Comparison of ENCODE assay signal across 8 cellular contexts in the genomic region with DNA sequence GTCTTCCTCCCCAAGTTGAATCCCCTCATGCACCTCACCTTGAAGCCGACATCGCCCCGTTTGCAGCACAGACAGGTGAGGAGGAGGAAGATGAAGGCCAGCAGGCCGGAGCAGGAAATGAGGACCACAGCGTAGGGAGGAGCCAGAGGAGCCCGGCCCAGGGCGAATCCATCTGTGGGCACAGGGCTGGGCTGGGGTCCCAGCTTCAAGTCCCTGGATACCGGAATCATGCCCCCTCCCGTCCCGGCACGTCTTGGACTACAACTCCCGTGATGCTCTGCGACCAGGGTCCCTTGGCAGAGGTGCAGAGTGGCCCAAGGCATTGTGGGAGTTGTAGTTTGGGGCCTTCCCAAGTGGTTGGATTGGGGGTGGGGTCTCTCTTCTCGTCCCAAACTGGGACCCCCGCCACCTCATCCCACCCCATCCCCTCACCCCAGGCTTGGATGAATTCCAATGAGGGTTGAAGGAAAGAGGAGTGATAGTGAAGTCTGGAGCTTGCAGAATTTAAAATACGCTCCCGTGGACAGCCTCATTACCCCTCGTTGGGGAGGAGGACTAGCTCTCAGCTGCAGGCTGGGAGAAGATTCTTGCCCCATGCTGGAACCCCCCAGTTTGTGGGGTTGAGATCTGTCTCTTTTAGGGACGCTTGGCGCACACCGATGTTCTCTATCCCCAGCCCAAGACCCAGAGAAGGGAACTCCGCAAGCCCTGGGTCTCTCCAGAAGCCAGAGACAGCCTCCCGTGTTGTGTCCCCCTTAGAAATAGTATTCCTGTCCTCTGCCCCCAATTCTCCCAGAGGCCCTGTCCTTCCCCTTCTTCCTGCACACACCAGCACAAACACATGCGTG. TPM values are rescaled to one million over a fixed set of nuclear protein-coding genes. Genes with fewer than 3 reads are reported as not detected.
DNase-seq lines count a peak whose midpoint lies in the region; ATAC-seq, FAIRE-seq and TF ChIP-seq lines count a peak whose summit lies in the region.

No MANE protein-coding gene starts in this region.

- H3K27ac ChIP-seq in Karpas-422 (ENCODE audit: low read length), result no peak overlapping the region
- no peak overlapping the region for H3K27ac ChIP-seq in astrocyte (ENCODE audit: low read depth, low read length)
- H3K27ac ChIP-seq in sigmoid colon, result no peak overlapping the region

- H3K4me3 Mint-ChIP-seq in astrocyte (ENCODE audit: unreplicated experiment), result peak overlapping the region; percentile 81

- no peaks in the 10 kb centered on the region for H3K4me1 Mint-ChIP-seq in astrocyte (ENCODE audit: low read depth, unreplicated experiment)

- H3K36me3 ChIP-seq in Karpas-422 (ENCODE audit: insufficient read depth, low read length) (no peaks in the 10 kb centered on the region), astrocyte (ENCODE audit: insufficient read depth, low read length) (no peaks in the 10 kb centered on the region), sigmoid colon (no peaks in the 10 kb centered on the region)

- H3K4me3 ChIP-seq in Karpas-422 (ENCODE audit: low read length), result no peak overlapping the region
- H3K4me3 ChIP-seq in astrocyte (ENCODE audit: insufficient read depth, low read depth, low read length), result no peak overlapping the region
- peak overlapping the region in 1 of 4 donors; percentile 15 for H3K4me3 ChIP-seq in sigmoid colon

- H3K9me2 ChIP-seq in Karpas-422 (replicated peaks; ENCODE audit: insufficient read depth, low read length), result no peaks in the 10 kb centered on the region

- H4K20me1 ChIP-seq in Karpas-422 (ENCODE audit: insufficient read depth, low read depth, low read length) (no peaks in the 10 kb centered on the region), astrocyte (ENCODE audit: insufficient read depth, low read length) (no peaks in the 10 kb centered on the region)

- H3K9me3 Mint-ChIP-seq in astrocyte (ENCODE audit: unreplicated experiment), result no peaks in the 10 kb centered on the region

- 12 to 21% methylated on average over 24 of the region's 24 CpGs for WGBS in sigmoid colon, 2 donors

- H3K4me2 ChIP-seq in Karpas-422 (ENCODE audit: low read depth, low read length, poor library complexity, severe bottlenecking), result no peak overlapping the region
- H3K4me2 ChIP-seq in astrocyte (ENCODE audit: low read length), result peak overlapping the region; percentile 71

- no peak for FAIRE-seq in astrocyte (lab: Jason Lieb, UNC)

- H3K36me3 Mint-ChIP-seq in astrocyte (ENCODE audit: low read depth, unreplicated experiment), result peaks cover 7% of the 10 kb centered on the region

- TF ChIP-seq CTCF in astrocyte (IDR thresholded peaks at IDR 0.05; ENCODE audit: insufficient read depth, low read depth, low read length), result no peak
- no peak for TF ChIP-seq CTCF in sigmoid colon (IDR thresholded peaks at IDR 0.05)

- H3K9ac ChIP-seq in Karpas-422 (ENCODE audit: low read length) (no peak overlapping the region), astrocyte (ENCODE audit: low read length) (peak overlapping the region; percentile 16)

- H3K4me1 ChIP-seq in Karpas-422 (ENCODE audit: low read length) (peaks cover 23% of the 10 kb centered on the region), astrocyte (ENCODE audit: insufficient read depth, low read length) (peaks cover 6% of the 10 kb centered on the region), sigmoid colon (peaks cover 0 to 20% (median 15%) of the 10 kb centered on the region in 4 donors)

- peaks cover 6% of the 10 kb centered on the region for H3K27me3 Mint-ChIP-seq in astrocyte (ENCODE audit: low read depth, unreplicated experiment)

- intact Hi-C loops in sigmoid colon (cut with DNase I), result loop anchor here (5.0 kb wide), 1 partner anchor 57 kb away; no protein-coding TSS in a partner anchor

- DNase-seq in COR-L47 (lab: John Stamatoyannopoulos, UW) (peak; percentile 53), Karpas-422 (peak; percentile 76), T-helper 22 cell (ENCODE audit: low read depth) (peak; percentile 62), astrocyte (ENCODE audit: low read depth) (peak; percentile 22), hypothalamus (lab: John Stamatoyannopoulos, UW) (peak; percentile 17 to 92 (median 71)), sigmoid colon (peak; percentile 82), HuH-7 (ENCODE audit: low spot score) (no peak)

- H3K79me2 ChIP-seq in Karpas-422 (ENCODE audit: low read length), result no peaks in the 10 kb centered on the region
- H3K79me2 ChIP-seq in astrocyte (ENCODE audit: insufficient read depth, low read length), result no peaks in the 10 kb centered on the region

- no peak for TF ChIP-seq POLR2A in sigmoid colon (IDR thresholded peaks at IDR 0.05)

- ATAC-seq in HG03571 (IDR thresholded peaks at IDR 0.05; ENCODE audit: unreplicated experiment), result no peak

- no peak for TF ChIP-seq EP300 in sigmoid colon (IDR thresholded peaks at IDR 0.05)

- H3K27me3 ChIP-seq in Karpas-422 (ENCODE audit: low read length), result no peaks in the 10 kb centered on the region
- peaks cover 18% of the 10 kb centered on the region for H3K27me3 ChIP-seq in astrocyte (ENCODE audit: insufficient read depth, low read length)
- H3K27me3 ChIP-seq in sigmoid colon, result peaks cover 18 to 43% (median 41%) of the 10 kb centered on the region in 3 donors

- no peaks in the 10 kb centered on the region for H3K9me3 ChIP-seq in Karpas-422 (ENCODE audit: low read length)
- H3K9me3 ChIP-seq in astrocyte (ENCODE audit: insufficient read depth, low read depth, low read length), result no peaks in the 10 kb centered on the region
- H3K9me3 ChIP-seq in sigmoid colon, result no peaks in the 10 kb centered on the region

- no peak overlapping the region for H2AFZ ChIP-seq in Karpas-422 (ENCODE audit: low read length)
- peak overlapping the region; percentile 32 for H2AFZ ChIP-seq in astrocyte (ENCODE audit: low read depth, low read length)

- H3K27ac Mint-ChIP-seq in astrocyte (ENCODE audit: unreplicated experiment), result no peak overlapping the region

RNA-seq across cellular contexts. Expression of a gene that starts 1.0 kb away (rescaled TPM):
- total RNA-seq in Karpas-422 (2014; rRNA removed; shearing (Covaris generic); ENCODE audit: low replicate concordance), result 0.54 TPM in 1 of 2 replicates, not detected in the other
- total RNA-seq in astrocyte (6.2 TPM in 2 replicates), sigmoid colon (1 to 10 TPM in 1 of 4 donors, under 1 TPM in 1, not detected in 2; 0.14 to 1.1 TPM)
- polyA plus RNA-seq in sigmoid colon, result 1 to 10 TPM in 1 of 3 donors, under 1 TPM in 1, not detected in 1; 0.23 to 1.7 TPM

RNA-seq across cellular contexts. Expression of a gene that starts 41.3 kb away (rescaled TPM):
- not detected in 2 replicates for total RNA-seq in Karpas-422 (2014; rRNA removed; shearing (Covaris generic); ENCODE audit: low replicate concordance)
- total RNA-seq in astrocyte (0.31 TPM in 1 of 2 replicates, not detected in the other), sigmoid colon (under 1 TPM in 1 of 4 donors, not detected in 3; 0.82 TPM)
- 1 to 10 TPM; 1.2 to 2.8 (median 2.4) TPM for polyA plus RNA-seq in sigmoid colon

RNA-seq across cellular contexts. Expression of a gene that starts 41.5 kb away (rescaled TPM):
- 32.5 and 60.4 TPM in 2 replicates for total RNA-seq in Karpas-422 (2014; rRNA removed; shearing (Covaris generic); ENCODE audit: low replicate concordance)
- total RNA-seq in astrocyte (62.4 and 67.1 TPM in 2 replicates), sigmoid colon (10 to 100 TPM; 30.0 to 49.3 (median 35.8) TPM)
- polyA plus RNA-seq in sigmoid colon, result 10 to 100 TPM; 52.8 to 71.4 (median 64.9) TPM

RNA-seq across cellular contexts. Expression of a gene that starts 55.3 kb away (rescaled TPM):
- total RNA-seq in Karpas-422 (2014; rRNA removed; shearing (Covaris generic); ENCODE audit: low replicate concordance), result 0.69 and 1.1 TPM in 2 replicates
- 1.4 TPM in 2 replicates for total RNA-seq in astrocyte
- 1 to 10 TPM in 1 of 4 donors, under 1 TPM in 3; 0.16 to 1.4 (median 0.49) TPM for total RNA-seq in sigmoid colon
- under 1 TPM in 2 of 3 donors, not detected in 1; under 0.01 to 0.61 TPM for polyA plus RNA-seq in sigmoid colon
